In the genomic region with DNA sequence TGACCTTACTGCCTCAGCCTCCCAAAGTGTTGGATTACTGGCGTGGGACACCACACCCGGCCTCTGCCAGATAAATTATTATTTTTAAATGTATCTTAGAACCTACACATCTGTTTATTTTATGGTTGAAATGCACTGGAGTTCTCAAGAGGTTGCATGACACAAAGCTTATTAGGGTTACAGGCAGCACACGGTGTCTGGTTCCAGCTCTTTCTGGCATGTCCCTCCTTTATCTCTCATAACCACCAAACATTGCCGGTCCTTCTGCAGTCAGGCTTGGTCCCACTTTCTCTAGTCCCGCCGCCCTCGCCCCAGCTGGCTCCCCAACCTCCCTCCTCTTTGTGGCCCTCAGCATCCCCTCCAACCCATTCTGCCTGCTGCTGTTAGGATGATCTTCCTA, we compare ENCODE assay signal across 14 cellular contexts. TPM values are rescaled to one million over a fixed set of nuclear protein-coding genes. Genes with fewer than 3 reads are reported as not detected.
DNase-seq lines count a peak whose midpoint lies in the region; ATAC-seq and TF ChIP-seq lines count a peak whose summit lies in the region.
"Had no signal": no experiment of that assay in that cellular context is flagged by ENCODE, and none has a peak within 500 bp of the region (broad histone marks: within the 10 kb centered on the region; RNA-seq: fewer than 3 reads in every experiment).

No MANE protein-coding gene starts in this region.

- DNase-seq in H9 (no peak), NCI-H2107 (lab: John Stamatoyannopoulos, UW) (peak; percentile 10), neural progenitor cell (ENCODE audit: low spot score) (no peak), iPS-NIHi11 (ENCODE audit: low spot score) (no peak), sigmoid colon (no peak)
- DNase-seq: Caco-2; CD8-positive, alpha-beta memory T cell; GOT3 had no signal

- H3K4ac ChIP-seq in H9 (ENCODE audit: low read depth, low read length): no peak overlapping the region

- intact Hi-C loops in dendritic cell treated with granulocyte-macrophage colony-stimulating factor and Interleukin-4, amounts not matched to agents 40 ng/mL and 50 ng/mL, for 4 days (cut with micrococcal nuclease): no loop called here
- intact Hi-C loops in sigmoid colon (cut with DNase I): no loop called here

- H3K4me2 ChIP-seq in H9 (ENCODE audit: insufficient read depth, insufficient read length, low read length) (no peak overlapping the region), neural progenitor cell (no peak overlapping the region)
- H3K4me2 ChIP-seq: A549 had no signal

- H3K27me3 ChIP-seq in H9 (ENCODE audit: insufficient read depth, low read length) (no peaks in the 10 kb centered on the region; the same call in 1 of the 2 replicates), neural progenitor cell (no peaks in the 10 kb centered on the region), sigmoid colon (no peaks in the 10 kb centered on the region)

- H2BK15ac ChIP-seq in H9 (ENCODE audit: low read depth, low read length): no peak overlapping the region

- no peaks in the 10 kb centered on the region for H3K79me1 ChIP-seq in H9 (ENCODE audit: insufficient read depth, low read depth, low read length, poor library complexity, severe bottlenecking)

- H3K9ac ChIP-seq in H9 (ENCODE audit: extremely low read depth, insufficient read length, low read length) (no peak overlapping the region), neural progenitor cell (no peak overlapping the region)

- peaks cover 0 to 12% (median 2%) of the 10 kb centered on the region in 3 experiments; a peak in 3 of 7 replicates for H3K36me3 Mint-ChIP-seq in H9 (ENCODE audit: insufficient read depth in 1 of 3, low read depth in 3 of 3)
- H3K36me3 Mint-ChIP-seq in dendritic cell treated with granulocyte-macrophage colony-stimulating factor and Interleukin-4, amounts not matched to agents 40 ng/mL and 50 ng/mL, for 4 days (ENCODE audit: low read depth): no peaks in the 10 kb centered on the region
- H3K36me3 Mint-ChIP-seq in neural progenitor cell: no peaks in the 10 kb centered on the region
- H3K36me3 Mint-ChIP-seq: CD14-positive monocyte had no signal

- H3K4me1 ChIP-seq in H9 (ENCODE audit: insufficient read depth, low read length) (no peaks in the 10 kb centered on the region), neural progenitor cell (no peaks in the 10 kb centered on the region), sigmoid colon (peaks cover 0 to 23% (median 5%) of the 10 kb centered on the region in 4 donors)
- H3K4me1 ChIP-seq: HAP-1 had no signal

- H3K9me3 ChIP-seq in H9 (ENCODE audit: control insufficient read depth, low read depth, low read length) (no peaks in the 10 kb centered on the region), neural progenitor cell (ENCODE audit: low read depth) (peaks cover 4% of the 10 kb centered on the region), sigmoid colon (no peaks in the 10 kb centered on the region)
- H3K9me3 ChIP-seq: A549, Caco-2, HAP-1 had no signal

- H3K27me3 Mint-ChIP-seq in H9 (ENCODE audit: low read depth) (no peaks in the 10 kb centered on the region), neural progenitor cell (ENCODE audit: insufficient read depth, low read depth) (peaks cover 2% of the 10 kb centered on the region)
- no peaks in the 10 kb centered on the region for H3K27me3 Mint-ChIP-seq in dendritic cell treated with granulocyte-macrophage colony-stimulating factor and Interleukin-4, amounts not matched to agents 40 ng/mL and 50 ng/mL, for 4 days

- no peak for TF ChIP-seq POLR2A in sigmoid colon (IDR thresholded peaks at IDR 0.05)

- H3K23me2 ChIP-seq in H9 (ENCODE audit: insufficient read length, low read depth, low read length, poor library complexity, severe bottlenecking): no peaks in the 10 kb centered on the region

- no CpG with 5 or more reads among the region's 7 CpGs for WGBS in H9 (ENCODE audit: extremely low coverage, insufficient read length, low lambda C conversion rate)
- WGBS in sigmoid colon, 2 donors: 85 to 86% methylated on average over 7 of the region's 7 CpGs

- no peak overlapping the region for H2AFZ ChIP-seq in H9 (ENCODE audit: low read length)
- peak overlapping the region; percentile 82 for H2AFZ ChIP-seq in neural progenitor cell (replicated peaks)

- no peak overlapping the region for H3K56ac ChIP-seq in H9 (ENCODE audit: insufficient read length, low read depth, low read length)

- H3K27ac Mint-ChIP-seq in H9: no peak overlapping the region
- H3K27ac Mint-ChIP-seq in dendritic cell treated with granulocyte-macrophage colony-stimulating factor and Interleukin-4, amounts not matched to agents 40 ng/mL and 50 ng/mL, for 4 days: peak overlapping the region; percentile 6
- H3K27ac Mint-ChIP-seq in neural progenitor cell: peak overlapping the region; percentile 46
- H3K27ac Mint-ChIP-seq: CD14-positive monocyte; CD8-positive, alpha-beta memory T cell had no signal

- no peak overlapping the region for H3K4me3 ChIP-seq in neural progenitor cell
- H3K4me3 ChIP-seq in sigmoid colon: no peak overlapping the region
- H3K4me3 ChIP-seq: A549, HAP-1 had no signal

- no peaks in the 10 kb centered on the region for H3F3A ChIP-seq in neural progenitor cell (ENCODE audit: low read depth)

- no peak overlapping the region for H3T11ph ChIP-seq in H9 (ENCODE audit: low read length)

- H2AK5ac ChIP-seq in H9 (ENCODE audit: insufficient read length, low read length): no peak overlapping the region

- no peak overlapping the region for H4K91ac ChIP-seq in H9 (ENCODE audit: insufficient read length, low read depth, low read length)

- no peak overlapping the region for H4K5ac ChIP-seq in H9 (ENCODE audit: insufficient read length, low read depth, low read length)

- H2BK20ac ChIP-seq in H9 (ENCODE audit: low read depth, low read length, poor library complexity, severe bottlenecking): no peak overlapping the region

- H3K23ac ChIP-seq in H9 (ENCODE audit: insufficient read length, low read depth, low read length): no peak overlapping the region

- no peak overlapping the region for H3K27ac ChIP-seq in H9 (ENCODE audit: insufficient read length, low read depth, low read length)
- no peak overlapping the region for H3K27ac ChIP-seq in neural progenitor cell
- no peak overlapping the region for H3K27ac ChIP-seq in sigmoid colon
- H3K27ac ChIP-seq: A549 had no signal

- H4K8ac ChIP-seq in H9 (replicated peaks; ENCODE audit: insufficient read length, low read depth, low read length): no peak overlapping the region

- no peak for TF ChIP-seq EP300 in sigmoid colon (IDR thresholded peaks at IDR 0.05)

- no peak overlapping the region for H2BK12ac ChIP-seq in H9 (ENCODE audit: insufficient read length, low read depth, low read length)

- no peaks in the 10 kb centered on the region for H3K79me2 ChIP-seq in H9 (ENCODE audit: insufficient read depth, low read length)
- no peaks in the 10 kb centered on the region for H3K79me2 ChIP-seq in neural progenitor cell (ENCODE audit: low read depth)

- no peak overlapping the region; the same call in 1 of the 2 replicates for H3K14ac ChIP-seq in H9 (ENCODE audit: insufficient read depth, low read length)

- ATAC-seq in GM18520 (IDR thresholded peaks at IDR 0.05; ENCODE audit: unreplicated experiment): no peak
- ATAC-seq: A549, HepG2 had no signal

- peaks cover 6% of the 10 kb centered on the region in 2 experiments for H3K9me3 Mint-ChIP-seq in H9
- no peaks in the 10 kb centered on the region for H3K9me3 Mint-ChIP-seq in dendritic cell treated with granulocyte-macrophage colony-stimulating factor and Interleukin-4, amounts not matched to agents 40 ng/mL and 50 ng/mL, for 4 days
- H3K9me3 Mint-ChIP-seq in neural progenitor cell: peaks cover 7% of the 10 kb centered on the region
- H3K9me3 Mint-ChIP-seq: CD8-positive, alpha-beta memory T cell had no signal

- H3K4me1 Mint-ChIP-seq in H9 (peaks cover 4 to 5% of the 10 kb centered on the region in 2 experiments), neural progenitor cell (peaks cover 5% of the 10 kb centered on the region)
- H3K4me1 Mint-ChIP-seq in dendritic cell treated with granulocyte-macrophage colony-stimulating factor and Interleukin-4, amounts not matched to agents 40 ng/mL and 50 ng/mL, for 4 days (ENCODE audit: low read depth): peaks cover 26% of the 10 kb centered on the region

- H2BK120ac ChIP-seq in H9 (ENCODE audit: low read depth, low read length, poor library complexity, severe bottlenecking): no peak overlapping the region

- no peak overlapping the region for H2BK5ac ChIP-seq in H9 (ENCODE audit: insufficient read length, low read length)

- H3K36me3 ChIP-seq in neural progenitor cell: no peaks in the 10 kb centered on the region
- no peaks in the 10 kb centered on the region for H3K36me3 ChIP-seq in sigmoid colon
- H3K36me3 ChIP-seq: HAP-1 had no signal

- peak overlapping the region; percentile 11 for H3K18ac ChIP-seq in H9 (ENCODE audit: insufficient read length, low read depth, low read length)

- no peak overlapping the region for H3K4me3 Mint-ChIP-seq in H9
- no peak overlapping the region for H3K4me3 Mint-ChIP-seq in dendritic cell treated with granulocyte-macrophage colony-stimulating factor and Interleukin-4, amounts not matched to agents 40 ng/mL and 50 ng/mL, for 4 days
- no peak overlapping the region for H3K4me3 Mint-ChIP-seq in neural progenitor cell
- H3K4me3 Mint-ChIP-seq: CD14-positive monocyte; CD8-positive, alpha-beta memory T cell had no signal

- TF ChIP-seq CTCF in H9 (conservative IDR thresholded peaks at IDR 0.05) (no peak), neural progenitor cell (IDR thresholded peaks at IDR 0.05) (no peak), sigmoid colon (IDR thresholded peaks at IDR 0.05) (no peak)

- H4K20me1 ChIP-seq in H9 (ENCODE audit: control insufficient read depth, insufficient read depth, insufficient read length): no peaks in the 10 kb centered on the region
- H4K20me1 ChIP-seq in neural progenitor cell (ENCODE audit: low read depth): no peaks in the 10 kb centered on the region

RNA-seq across cellular contexts. Expression of a gene that starts 39.7 kb away (rescaled TPM):
- total RNA-seq in H9 (2021): 76.3 and 77.6 TPM in 2 replicates
- 35.9 and 50.8 TPM in 2 replicates for total RNA-seq in neural progenitor cell (ENCODE audit: low replicate concordance)
- 10 to 100 TPM; 37.6 to 84.4 (median 56.7) TPM for total RNA-seq in sigmoid colon
- 10 to 100 TPM in 2 of 3 donors, 1 to 10 TPM in 1; 5.5 to 21.0 (median 18.1) TPM for polyA plus RNA-seq in sigmoid colon

Comparison
In these comparisons a context has a peak if more than half of its experiments do, and no peak if none do; other contexts are left out.
1. H3K27ac Mint-ChIP-seq: peak in dendritic cell treated with granulocyte-macrophage colony-stimulating factor and Interleukin-4, amounts not matched to agents 40 ng/mL and 50 ng/mL, for 4 days (single experiment) and neural progenitor cell (single experiment); none in H9 (0 of 3).